In the genomic region with DNA sequence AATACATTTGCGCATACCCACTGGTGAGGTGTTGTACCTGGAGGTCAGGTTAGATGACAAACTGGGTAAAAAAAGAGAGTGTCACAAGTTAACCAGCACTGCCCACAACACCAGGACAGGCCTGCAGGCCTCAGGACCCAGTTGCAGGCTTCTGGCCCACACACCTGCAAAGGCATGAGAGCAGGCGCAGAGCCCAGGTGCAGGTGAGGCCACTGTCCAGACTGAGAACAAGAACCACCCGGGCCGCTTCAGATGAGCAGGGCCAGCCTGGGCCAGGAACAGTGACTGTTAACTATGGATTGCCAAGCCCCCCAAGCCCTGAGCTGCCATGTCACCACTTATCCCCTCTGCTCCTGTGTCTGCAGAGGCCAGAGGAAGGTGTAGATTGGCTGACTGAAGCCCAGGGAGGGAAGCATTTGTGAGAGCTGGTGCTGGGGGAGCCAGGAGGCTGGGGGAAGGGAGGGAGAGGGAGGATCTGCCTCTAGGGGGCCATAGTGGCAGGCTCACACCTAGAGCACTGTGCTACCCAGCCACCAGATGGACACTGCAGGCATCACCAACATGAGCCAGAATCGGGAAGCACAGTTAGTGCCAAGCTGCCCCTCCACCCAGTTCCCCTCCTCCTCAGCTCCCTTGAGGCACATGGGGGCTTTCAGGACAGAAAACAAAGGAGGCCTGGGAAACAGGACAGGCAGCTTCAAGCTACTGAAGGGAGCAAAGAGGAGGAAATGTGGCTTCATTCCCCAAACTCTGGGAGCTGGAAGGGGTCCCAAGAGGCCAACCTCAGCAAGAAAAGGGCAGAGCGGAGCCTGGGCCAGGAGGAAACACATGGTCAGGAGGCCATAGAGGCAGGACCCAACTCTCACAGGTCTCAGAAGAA, we compare ENCODE assay signal across 16 cellular contexts. TPM values are rescaled to one million over a fixed set of nuclear protein-coding genes. Genes with fewer than 3 reads are reported as not detected.
DNase-seq lines count a peak whose midpoint lies in the region; ATAC-seq, FAIRE-seq and TF ChIP-seq lines count a peak whose summit lies in the region.
"Had no signal": no experiment of that assay in that cellular context is flagged by ENCODE, and none has a peak within 500 bp of the region (broad histone marks: within the 10 kb centered on the region; RNA-seq: fewer than 3 reads in every experiment).

No MANE protein-coding gene starts in this region.

- no peak overlapping the region for H2BK12ac ChIP-seq in H1 (ENCODE audit: low read depth, low read length)
- H2BK12ac ChIP-seq in neuronal stem cell (ENCODE audit: low read length): no peak overlapping the region

- no peak overlapping the region for H2BK20ac ChIP-seq in H1 (ENCODE audit: low read length)

- FAIRE-seq in H1 (lab: Jason Lieb, UNC) (no peak), urothelium cell line (lab: Jason Lieb, UNC) (no peak)
- FAIRE-seq: pancreas had no signal

- H3K9me3 ChIP-seq in H1 (ENCODE audit: insufficient read depth in 2 of 2, low read depth in 1 of 2, low read length in 1 of 2): no peaks in the 10 kb centered on the region
- no peaks in the 10 kb centered on the region for H3K9me3 ChIP-seq in neuronal stem cell (replicated peaks in 1 of 2; ENCODE audit: control insufficient read depth in 2 of 2, insufficient read depth in 1 of 2, low read depth in 1 of 2, low read length in 2 of 2)
- H3K9me3 ChIP-seq in left lung: no peaks in the 10 kb centered on the region
- H3K9me3 ChIP-seq: left ventricle myocardium inferior, pancreas had no signal

- POLR2A ChIA-PET in H1 (lab: Charles Lee; ENCODE audit: partially characterized antibody): no interaction called here

- no peak overlapping the region for H2AFZ ChIP-seq in H1 (ENCODE audit: low read length)
- H2AFZ ChIP-seq in neuronal stem cell (ENCODE audit: low read length): no peak overlapping the region

- no peak for TF ChIP-seq EP300 in H1 (IDR thresholded peaks at IDR 0.05; ENCODE audit: borderline replicate concordance in 1 of 2, low read depth in 2 of 2, low read length in 2 of 2)

- TF ChIP-seq CTCF in GM12872 (IDR thresholded peaks at IDR 0.05; ENCODE audit: insufficient read depth, low read depth, low read length) (peak; percentile 43), H1 (IDR thresholded peaks at IDR 0.05; ENCODE audit: control extremely low read depth in 1 of 3, insufficient read depth in 1 of 3, low read depth in 1 of 3, low read length in 3 of 3) (peak; percentile 75 to 91 (median 81)), left lung (IDR thresholded peaks at IDR 0.05) (no peak)

- H3K23ac ChIP-seq in H1 (ENCODE audit: insufficient read length): no peak overlapping the region
- H3K23ac ChIP-seq in neuronal stem cell (ENCODE audit: low read depth, low read length, poor library complexity): no peak overlapping the region

- H3K4me1 ChIP-seq in H1 (replicated peaks in 1 of 4; ENCODE audit: control insufficient read depth in 3 of 4, insufficient read depth in 4 of 4, low read length in 3 of 4) (peaks cover 0 to 16% (median 8%) of the 10 kb centered on the region in 4 experiments; a peak in 5 of 7 replicates), neuronal stem cell (ENCODE audit: control insufficient read depth in 2 of 2, insufficient read depth in 1 of 2, low read depth in 1 of 2, low read length in 2 of 2) (peaks cover 0 to 8% of the 10 kb centered on the region in 2 donors), left lung (peaks cover 0 to 53% of the 10 kb centered on the region in 2 donors)

- no peaks in the 10 kb centered on the region for H3K79me2 ChIP-seq in H1 (ENCODE audit: control insufficient read depth in 1 of 2, insufficient read depth in 2 of 2, low read length in 2 of 2)

- CTCF ChIA-PET in H1 (lab: Charles Lee; ENCODE audit: partially characterized antibody): interaction anchor here (0.9 to 3.3 kb wide), 17 partner anchors 9 to 143 kb away, joined by 3 to 11 read pairs (median 5); no protein-coding TSS in a partner anchor

- H2BK5ac ChIP-seq in H1 (ENCODE audit: low read depth, low read length): no peak overlapping the region
- peak overlapping the region; percentile 27 for H2BK5ac ChIP-seq in neuronal stem cell (ENCODE audit: low read length)

- H3K27ac ChIP-seq in H1 (ENCODE audit: low read depth, low read length): peak overlapping the region; percentile 21
- no peak overlapping the region for H3K27ac ChIP-seq in neuronal stem cell (replicated peaks; ENCODE audit: low read length)
- H3K27ac ChIP-seq in left lung: peak overlapping the region in 1 of 2 donors; percentile 81
- H3K27ac ChIP-seq: left ventricle myocardium inferior, pancreas had no signal

- peaks cover 0 to 2% (median 0%) of the 10 kb centered on the region in 4 experiments; a peak in 2 of 8 replicates for H3K36me3 ChIP-seq in H1 (ENCODE audit: control insufficient read depth in 2 of 4, insufficient read depth in 4 of 4, low read length in 3 of 4)
- H3K36me3 ChIP-seq in neuronal stem cell (replicated peaks in 1 of 2; ENCODE audit: control insufficient read depth in 2 of 2, insufficient read depth in 2 of 2, low read length in 2 of 2): peaks cover 0 to 4% of the 10 kb centered on the region in 2 donors
- peaks cover 0 to 18% of the 10 kb centered on the region in 2 donors for H3K36me3 ChIP-seq in left lung
- H3K36me3 ChIP-seq: pancreas had no signal

- no peaks in the 10 kb centered on the region for H3K23me2 ChIP-seq in H1 (ENCODE audit: low read depth, low read length)

- H3K27me3 ChIP-seq in H1 (replicated peaks in 1 of 4; ENCODE audit: control insufficient read depth in 3 of 4, extremely low read depth in 1 of 4, insufficient read depth in 3 of 4, low read length in 3 of 4): no peaks in the 10 kb centered on the region
- no peaks in the 10 kb centered on the region for H3K27me3 ChIP-seq in neuronal stem cell (ENCODE audit: control insufficient read depth in 3 of 3, insufficient read depth in 3 of 3, low read depth in 1 of 3, low read length in 3 of 3)
- no peaks in the 10 kb centered on the region for H3K27me3 ChIP-seq in left lung
- H3K27me3 ChIP-seq: pancreas had no signal

- H3K4me2 ChIP-seq in H1 (ENCODE audit: insufficient read depth in 1 of 2, low read depth in 2 of 2, low read length in 2 of 2): no peak overlapping the region
- no peak overlapping the region for H3K4me2 ChIP-seq in neuronal stem cell (ENCODE audit: insufficient read depth, low read length, poor library complexity, severe bottlenecking)

- peaks cover 2 to 10% of the 10 kb centered on the region in 2 experiments for H4K20me1 ChIP-seq in H1 (replicated peaks in 1 of 2; ENCODE audit: control insufficient read depth in 1 of 2, insufficient read depth in 2 of 2, low read length in 2 of 2)

- TF ChIP-seq POLR2A in H1 (IDR thresholded peaks at IDR 0.05; ENCODE audit: control extremely low read depth in 1 of 2, low read depth in 2 of 2, low read length in 2 of 2): no peak

- H3K14ac ChIP-seq in H1 (ENCODE audit: insufficient read length) (no peak overlapping the region), neuronal stem cell (ENCODE audit: low read length) (no peak overlapping the region)

- no peak overlapping the region for H4K8ac ChIP-seq in H1 (ENCODE audit: extremely low read depth, insufficient read depth, low read length)
- no peak overlapping the region for H4K8ac ChIP-seq in neuronal stem cell (ENCODE audit: low read depth, low read length)

- intact Hi-C loops in left lung (cut with DNase I): no loop called here

- peak; percentile 36 for DNase-seq in NCI-H69 (lab: John Stamatoyannopoulos, UW)
- peak in 1 of 2 experiments; percentile 67 for DNase-seq in H1 (ENCODE audit: low read depth in 1 of 2, low spot score in 2 of 2)
- no peak for DNase-seq in neuronal stem cell (ENCODE audit: low spot score)
- DNase-seq in urothelium cell line (ENCODE audit: low spot score): no peak
- DNase-seq in left lung: no peak
- DNase-seq: activated T-cell treated with anti-CD3 and anti-CD28 coated beads, Interleukin-2, amount 50 U/mL, for 4 hours; DMS79 treated with DMSO at 0.1 percent for 48 hours; left ventricle myocardium inferior; NCI-H2171 treated with DMSO at 0.1 percent for 48 hours; pancreas; Right ventricle myocardium superior; stimulated activated CD4-positive, alpha-beta T cell treated with anti-CD3 and anti-CD28 coated beads, Interleukin-4, amount 100 ng/mL, for 1 hour; stimulated activated naive CD8-positive, alpha-beta T cell treated with anti-CD3 and anti-CD28 coated beads, Interleukin-15, amount 100 ng/mL, for 72 hours had no signal

- H4K91ac ChIP-seq in H1 (replicated peaks; ENCODE audit: insufficient read length, low read length) (no peak overlapping the region), neuronal stem cell (ENCODE audit: low read depth, low read length, poor library complexity) (peak overlapping the region; percentile 6)

- H2AK5ac ChIP-seq in H1 (ENCODE audit: low read depth, low read length) (no peak overlapping the region), neuronal stem cell (ENCODE audit: low read depth, low read length) (peak overlapping the region; percentile 15)

- H2BK15ac ChIP-seq in H1 (ENCODE audit: low read length): no peak overlapping the region
- no peak overlapping the region for H2BK15ac ChIP-seq in neuronal stem cell (ENCODE audit: low read length)

- H3K4me3 ChIP-seq in H1 (ENCODE audit: extremely low read depth in 1 of 4, insufficient read depth in 2 of 4, low read depth in 3 of 4, low read length in 4 of 4): no peak overlapping the region
- peak overlapping the region in 1 of 2 donors; percentile 46 for H3K4me3 ChIP-seq in neuronal stem cell (ENCODE audit: low read length in 2 of 2)
- H3K4me3 ChIP-seq in left lung: no peak overlapping the region
- H3K4me3 ChIP-seq: left ventricle myocardium inferior, pancreas had no signal

- no peak overlapping the region for H3K4ac ChIP-seq in H1 (replicated peaks; ENCODE audit: insufficient read length, low read depth, low read length)
- no peak overlapping the region for H3K4ac ChIP-seq in neuronal stem cell (ENCODE audit: low read length)

- H2BK120ac ChIP-seq in H1 (replicated peaks; ENCODE audit: low read depth, low read length) (no peak overlapping the region), neuronal stem cell (ENCODE audit: low read depth, low read length) (no peak overlapping the region)

- WGBS in H1 (ENCODE audit: extremely low coverage in 1 of 2, insufficient coverage in 1 of 2, insufficient read length in 1 of 2, insufficient replicate concordance in 2 of 2, low coverage in 1 of 2, low lambda C conversion rate in 2 of 2, missing lambda C conversion rate in 1 of 2), 2 experiments: 88% methylated on average over 6 of the region's 6 CpGs; no CpG with 5 or more reads in 1 of the 2 experiments
- WGBS in neuronal stem cell (ENCODE audit: extremely low coverage in 2 of 2, insufficient read length in 2 of 2, insufficient replicate concordance in 1 of 2), 2 donors: no CpG with 5 or more reads among the region's 6 CpGs

- no peak overlapping the region for H3K9ac ChIP-seq in H1 (replicated peaks in 1 of 4; ENCODE audit: extremely low read depth in 1 of 4, low read depth in 3 of 4, low read length in 3 of 4)
- no peak overlapping the region for H3K9ac ChIP-seq in neuronal stem cell (ENCODE audit: low read depth, low read length, poor library complexity)

- peak; percentile 30 to 40; a peak in 3 of 4 replicates for TF ChIP-seq RAD21 in H1 (IDR thresholded peaks at IDR 0.05 in 1 of 2, conservative IDR thresholded peaks at IDR 0.05 in 1 of 2; ENCODE audit: low read depth in 2 of 2, low read length in 2 of 2)

- no peak overlapping the region for H4K5ac ChIP-seq in H1 (ENCODE audit: insufficient read length, low read depth, low read length)

- H3K79me1 ChIP-seq in H1 (ENCODE audit: low read depth, low read length): no peaks in the 10 kb centered on the region
- no peaks in the 10 kb centered on the region for H3K79me1 ChIP-seq in neuronal stem cell (ENCODE audit: low read depth, low read length)

- H3K56ac ChIP-seq in H1 (replicated peaks; ENCODE audit: insufficient read length, low read depth, low read length): no peak overlapping the region

- H3K18ac ChIP-seq in H1 (ENCODE audit: extremely low read depth, low read length) (no peak overlapping the region), neuronal stem cell (ENCODE audit: low read length) (peak overlapping the region; percentile 48)

- ATAC-seq in activated CD4-positive, CD25-positive, alpha-beta regulatory T cell treated with anti-CD3 and anti-CD28 coated beads, Interleukin-2, amount 50 U/mL, for 24 hours: no peak
- ATAC-seq in GM18858 (IDR thresholded peaks at IDR 0.05; ENCODE audit: unreplicated experiment): no peak
- ATAC-seq in left lung: no peak
- ATAC-seq: activated T-cell treated with anti-CD3 and anti-CD28 coated beads, Interleukin-2, amount 50 U/mL, for 4 hours; pancreas; stimulated activated naive CD8-positive, alpha-beta T cell treated with anti-CD3 and anti-CD28 coated beads, Interleukin-15, amount 100 ng/mL, for 72 hours had no signal

RNA-seq across cellular contexts. Expression of a gene that starts 35.4 kb away (rescaled TPM):
- 29.3 and 29.4 TPM in 2 replicates for total RNA-seq in H1 (2021; fragmentation: NEBNext Ultra II Directional; extraction: Animal tissue kit (Norgen Biotek cat#: 25700))
- 33.1 and 45.9 TPM in 2 replicates for polyA plus RNA-seq in H1 (2011; rRNA removed)
- 27.8 TPM for polyA plus RNA-seq in H1 (2011; cell fraction: cytosol; rRNA removed)
- 87.1 TPM for polyA plus RNA-seq in H1 (2011; cell fraction: nucleus; rRNA removed)
- polyA plus RNA-seq in H1 (2012, experiment 1 of 2): 20.0 to 23.2 TPM (median 21.2 TPM) in 4 replicates
- 19.3 TPM for polyA plus RNA-seq in H1 (2012, experiment 2 of 2)
- polyA plus RNA-seq in H1 (2013, experiment 1 of 2): 18.7 TPM
- 20.6 TPM for polyA plus RNA-seq in H1 (2013, experiment 2 of 2)
- polyA minus RNA-seq in H1 (2011; rRNA and poly(A)+ RNA removed): 53.5 and 60.7 TPM in 2 replicates
- polyA minus RNA-seq in H1 (2011; cell fraction: cytosol; rRNA and poly(A)+ RNA removed): 20.0 TPM
- polyA minus RNA-seq in H1 (2011; cell fraction: nucleus; rRNA and poly(A)+ RNA removed): 39.1 TPM
- 2.9 TPM for polyA plus RNA-seq in neuronal stem cell (2013, experiment 1 of 2)
- polyA plus RNA-seq in neuronal stem cell (2013, experiment 2 of 2): 3.1 TPM
- total RNA-seq in left lung: 10 to 100 TPM; 17.1 to 19.7 TPM

Comparison
In these comparisons a context has a peak if more than half of its experiments do, and no peak if none do; other contexts are left out.
1. CTCF ChIP-seq: peak in GM12872 (single experiment) and H1 (3 of 3); none in left lung (0 of 2).